Comparison of ENCODE assay signal across 8 cellular contexts in the genomic region with DNA sequence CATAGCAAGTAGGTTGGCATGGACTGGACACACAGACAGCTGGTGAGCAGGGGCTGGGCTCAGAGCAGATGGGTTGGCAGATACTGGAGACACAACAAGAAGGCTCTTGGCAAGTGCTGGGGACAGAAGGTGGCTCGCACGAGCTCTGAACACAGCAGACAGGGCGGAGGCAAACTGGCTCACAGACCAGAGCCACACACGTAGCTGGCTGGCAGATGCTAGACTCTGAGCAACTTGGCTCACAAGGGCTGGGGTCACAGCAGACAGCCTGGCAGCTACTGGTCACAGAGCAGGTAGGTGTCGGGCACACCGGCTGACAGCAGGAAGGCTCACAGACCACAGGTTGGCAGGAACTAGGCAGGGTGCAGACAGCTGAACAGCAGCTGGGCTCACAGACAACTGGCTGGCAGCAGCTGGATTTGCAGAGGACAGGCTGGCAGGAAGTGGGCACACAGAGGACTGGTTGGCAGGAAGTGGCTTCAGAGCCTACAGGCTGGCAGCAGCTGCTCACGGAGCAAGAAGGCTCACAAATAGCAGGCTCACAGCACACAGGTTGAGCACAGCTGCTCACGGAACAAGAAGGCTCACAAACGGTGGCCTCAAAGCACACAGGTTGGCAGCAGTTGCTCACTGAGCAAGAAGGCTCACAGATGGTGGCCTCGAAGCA. TPM values are rescaled to one million over a fixed set of nuclear protein-coding genes. Genes with fewer than 3 reads are reported as not detected.
DNase-seq lines count a peak whose midpoint lies in the region; ATAC-seq and TF ChIP-seq lines count a peak whose summit lies in the region.

No MANE protein-coding gene starts in this region.

- H3K4me3 ChIP-seq in left lung, result peak overlapping the region in 1 of 2 donors; percentile 11

- peaks cover 0 to 19% of the 10 kb centered on the region in 2 donors for H3K4me1 ChIP-seq in left lung

- peak; percentile 71 for DNase-seq in GF-D8 (lab: John Stamatoyannopoulos, UW)
- peak; percentile 40 to 81 for DNase-seq in NCI-H446 (lab: John Stamatoyannopoulos, UW)
- peak; percentile 58 to 65 for DNase-seq in activated T-cell treated with anti-CD3 and anti-CD28 coated beads, Interleukin-2, amount 50 U/mL, for 48 hours
- DNase-seq in left lung, result peak; percentile 51 to 67
- DNase-seq in stimulated activated CD8-positive, alpha-beta memory T cell treated with anti-CD3 and anti-CD28 coated beads, Interleukin-4, amount 100 ng/mL, for 48 hours, result peak; percentile 56
- no peak for DNase-seq in erythroblast (lab: John Stamatoyannopoulos, UW)
- no peak for DNase-seq in SKM-1 treated with dmso at 0.1 percent for 144 hours (lab: John Stamatoyannopoulos, UW; ENCODE audit: unreplicated experiment)

- TF ChIP-seq POLR2A in erythroblast (IDR thresholded peaks at IDR 0.05; ENCODE audit: low read length), result no peak

- H3K36me3 ChIP-seq in left lung, result no peaks in the 10 kb centered on the region

- no peaks in the 10 kb centered on the region for H3K9me3 ChIP-seq in left lung

- H3K27ac ChIP-seq in left lung, result peak overlapping the region in 1 of 2 donors; percentile 84

- ATAC-seq in left lung (peak; percentile 52), HG02623 (IDR thresholded peaks at IDR 0.05; ENCODE audit: unreplicated experiment) (no peak)

- no peak for TF ChIP-seq CTCF in left lung (IDR thresholded peaks at IDR 0.05)

- intact Hi-C loops in left lung (cut with DNase I), result no loop called here

- peaks cover 0 to 21% of the 10 kb centered on the region in 2 donors for H3K27me3 ChIP-seq in left lung

RNA-seq across cellular contexts. Expression of gene KRTAP16-1, which starts 0.7 kb away (rescaled TPM):
- total RNA-seq in left lung, result not detected

RNA-seq across cellular contexts. Expression of gene KRTAP29-1, which starts 5.7 kb away (rescaled TPM):
- total RNA-seq in left lung, result not detected

RNA-seq across cellular contexts. Expression of gene KRTAP17-1, which starts 7.1 kb away (rescaled TPM):
- total RNA-seq in left lung, result not detected

RNA-seq across cellular contexts. Expression of gene KRTAP9-7, which starts 32.9 kb away (rescaled TPM):
- total RNA-seq in left lung, result not detected

RNA-seq across cellular contexts. Expression of gene KRT33A, which starts 42.2 kb away (rescaled TPM):
- total RNA-seq in left lung, result not detected

Comparison
In these comparisons a context has a peak if more than half of its experiments do, and no peak if none do; other contexts are left out.
1. DNase-seq: peak in GF-D8 (single experiment), NCI-H446 (2 of 2), activated T-cell treated with anti-CD3 and anti-CD28 coated beads, Interleukin-2, amount 50 U/mL, for 48 hours (2 of 2), left lung (2 of 2) and stimulated activated CD8-positive, alpha-beta memory T cell treated with anti-CD3 and anti-CD28 coated beads, Interleukin-4, amount 100 ng/mL, for 48 hours (single experiment); none in erythroblast (0 of 2) and SKM-1 treated with dmso at 0.1 percent for 144 hours (single experiment).